ENCODE assay signal across 8 cellular contexts in genomic region chr5:172179032-172179989, GRCh38. TPM values are rescaled to one million over a fixed set of nuclear protein-coding genes. Genes with fewer than 3 reads are reported as not detected.
DNase-seq lines count a peak whose midpoint lies in the region; ATAC-seq, FAIRE-seq and TF ChIP-seq lines count a peak whose summit lies in the region.

No MANE protein-coding gene starts in this region.

- H3K9me3 Mint-ChIP-seq in astrocyte (ENCODE audit: unreplicated experiment): no peaks in the 10 kb centered on the region

- H3K27ac ChIP-seq in astrocyte (ENCODE audit: low read depth, low read length): peak overlapping the region; percentile 56
- H3K27ac ChIP-seq in subcutaneous abdominal adipose tissue (ENCODE audit: low read depth, low read length): peak overlapping the region; percentile 69

- ATAC-seq in HG02678 (IDR thresholded peaks at IDR 0.05; ENCODE audit: unreplicated experiment): peak; percentile 35

- H3K9ac ChIP-seq in astrocyte (ENCODE audit: low read length) (peak overlapping the region; percentile 69), subcutaneous abdominal adipose tissue (ENCODE audit: low read length in 5 of 5) (peak overlapping the region in 2 of 5 donors; percentile 26 to 51)

- H3K27me3 ChIP-seq in astrocyte (ENCODE audit: insufficient read depth, low read length) (no peaks in the 10 kb centered on the region), subcutaneous abdominal adipose tissue (ENCODE audit: control insufficient read depth in 5 of 5, insufficient read depth in 4 of 5, low read length in 5 of 5) (no peaks in the 10 kb centered on the region)

- FAIRE-seq in astrocyte (lab: Jason Lieb, UNC): no peak

- peak overlapping the region; percentile 56 for H2AFZ ChIP-seq in astrocyte (ENCODE audit: low read depth, low read length)

- peaks cover 14% of the 10 kb centered on the region for H3K36me3 Mint-ChIP-seq in astrocyte (ENCODE audit: low read depth, unreplicated experiment)

- no peak for TF ChIP-seq CTCF in GM12864 (IDR thresholded peaks at IDR 0.05; ENCODE audit: low read depth, low read length, missing control alignments)
- no peak for TF ChIP-seq CTCF in astrocyte (IDR thresholded peaks at IDR 0.05; ENCODE audit: insufficient read depth, low read depth, low read length)

- peaks cover 88% of the 10 kb centered on the region for H3K79me2 ChIP-seq in astrocyte (ENCODE audit: insufficient read depth, low read length)

- H3K4me1 ChIP-seq in astrocyte (ENCODE audit: insufficient read depth, low read length) (peaks cover 29% of the 10 kb centered on the region), subcutaneous abdominal adipose tissue (ENCODE audit: control insufficient read depth in 5 of 5, insufficient read depth in 5 of 5, low read length in 5 of 5) (peaks cover 14 to 68% (median 33%) of the 10 kb centered on the region in 5 donors)

- no peak for DNase-seq in GM12864 (ENCODE audit: low read depth)
- peak; percentile 64 for DNase-seq in astrocyte (ENCODE audit: low read depth)
- peak; percentile 79 for DNase-seq in left kidney (ENCODE audit: low read depth, low spot score)
- DNase-seq in NCI-H2081 (lab: John Stamatoyannopoulos, UW): no peak
- DNase-seq in DMS114 treated with DMSO at 0.1 percent for 48 hours (lab: John Stamatoyannopoulos, UW; ENCODE audit: unreplicated experiment): no peak

- no peak overlapping the region for H3K4me3 Mint-ChIP-seq in astrocyte (ENCODE audit: unreplicated experiment)

- H3K36me3 ChIP-seq in astrocyte (ENCODE audit: insufficient read depth, low read length) (no peaks in the 10 kb centered on the region), subcutaneous abdominal adipose tissue (ENCODE audit: control insufficient read depth in 5 of 5, insufficient read depth in 5 of 5, low read length in 5 of 5) (peaks cover 0 to 3% (median 0%) of the 10 kb centered on the region in 5 donors)

- H3K27ac Mint-ChIP-seq in astrocyte (ENCODE audit: unreplicated experiment): peak overlapping the region; percentile 72

- peak overlapping the region; percentile 85 for H3K4me2 ChIP-seq in astrocyte (ENCODE audit: low read length)

- H3K4me3 ChIP-seq in GM12864 (ENCODE audit: low read depth, low read length) (peak overlapping the region; percentile 8), astrocyte (ENCODE audit: insufficient read depth, low read depth, low read length) (peak overlapping the region; percentile 13), subcutaneous abdominal adipose tissue (ENCODE audit: low read depth in 1 of 5, low read length in 5 of 5) (peak overlapping the region in 4 of 5 donors; percentile 26 to 50 (median 38))

- peaks cover 21% of the 10 kb centered on the region for H3K4me1 Mint-ChIP-seq in astrocyte (ENCODE audit: low read depth, unreplicated experiment)

- no peaks in the 10 kb centered on the region for H3K27me3 Mint-ChIP-seq in astrocyte (ENCODE audit: low read depth, unreplicated experiment)

- H4K20me1 ChIP-seq in astrocyte (ENCODE audit: insufficient read depth, low read length): peaks cover 82% of the 10 kb centered on the region

- H3K9me3 ChIP-seq in astrocyte (ENCODE audit: insufficient read depth, low read depth, low read length) (no peaks in the 10 kb centered on the region), subcutaneous abdominal adipose tissue (ENCODE audit: control insufficient read depth in 5 of 5, low read length in 5 of 5) (no peaks in the 10 kb centered on the region)

- TF ChIP-seq POLR2A in Raji (IDR thresholded peaks at IDR 0.05; ENCODE audit: insufficient read depth, low read depth, low read length): 0 out of 2 replicates have a peak, but pooled peaks have one; percentile 26

RNA-seq across cellular contexts. Expression of gene STK10, which starts 8.7 kb away (rescaled TPM):
- 59.8 and 60.2 TPM in 2 replicates for total RNA-seq in astrocyte

RNA-seq across cellular contexts. Expression of gene EFCAB9, which starts 14.7 kb away (rescaled TPM):
- not detected in 2 replicates for total RNA-seq in astrocyte

Comparison
In these comparisons a context has a peak if more than half of its experiments do, and no peak if none do; other contexts are left out.
1. DNase-seq: peak in astrocyte (single experiment) and left kidney (single experiment); none in GM12864 (single experiment), NCI-H2081 (0 of 2) and DMS114 treated with DMSO at 0.1 percent for 48 hours (single experiment).
2. Peak in every context shown above with its lines, with median percentiles within 50 percentile points of each other: H3K4me3 ChIP-seq.